ENCODE assay signal across 1 cellular context in the genomic region with DNA sequence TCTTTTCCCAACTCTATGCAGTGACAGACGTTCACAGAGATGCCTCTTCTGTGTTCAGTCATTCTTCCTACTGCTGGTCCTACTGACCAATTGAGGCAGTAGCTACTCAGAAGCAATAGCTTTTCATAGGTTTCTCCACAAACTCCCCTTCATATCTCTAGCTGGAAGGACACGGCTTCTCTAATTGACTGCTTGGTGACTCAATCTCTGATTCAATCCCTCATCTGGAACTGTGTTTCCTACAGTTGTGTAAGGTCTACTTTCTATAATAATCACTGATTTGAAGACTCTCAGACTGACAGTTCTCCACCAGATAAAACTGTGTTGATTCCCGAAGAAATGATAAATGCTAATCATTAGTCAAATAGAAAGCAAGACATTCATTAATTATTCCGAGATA.
TF ChIP-seq lines count a peak whose summit lies in the region.

No MANE protein-coding gene starts in this region.

TF ChIP-seq in HCT116, 20 proteins besides CTCF, POLR2A, EP300 and RAD21 (continued from another document):
- TF ChIP-seq ZBTB33 (IDR thresholded peaks at IDR 0.05; ENCODE audit: extremely low read depth, insufficient replicate concordance, low read length): no peak
- no peak for TF ChIP-seq SP1 (IDR thresholded peaks at IDR 0.05; ENCODE audit: low read depth)
- TF ChIP-seq FOSL1 (IDR thresholded peaks at IDR 0.05; ENCODE audit: low read depth): no peak
